ENCODE assay signal across 1 cellular context in genomic region chr9:94912700-94913249, GRCh38.
TF ChIP-seq lines count a peak whose summit lies in the region.

No MANE protein-coding gene starts in this region.

TF ChIP-seq in SK-N-SH, 30 proteins besides CTCF, POLR2A, EP300 and RAD21 (continued from another document):
- TF ChIP-seq, protein P1, sequence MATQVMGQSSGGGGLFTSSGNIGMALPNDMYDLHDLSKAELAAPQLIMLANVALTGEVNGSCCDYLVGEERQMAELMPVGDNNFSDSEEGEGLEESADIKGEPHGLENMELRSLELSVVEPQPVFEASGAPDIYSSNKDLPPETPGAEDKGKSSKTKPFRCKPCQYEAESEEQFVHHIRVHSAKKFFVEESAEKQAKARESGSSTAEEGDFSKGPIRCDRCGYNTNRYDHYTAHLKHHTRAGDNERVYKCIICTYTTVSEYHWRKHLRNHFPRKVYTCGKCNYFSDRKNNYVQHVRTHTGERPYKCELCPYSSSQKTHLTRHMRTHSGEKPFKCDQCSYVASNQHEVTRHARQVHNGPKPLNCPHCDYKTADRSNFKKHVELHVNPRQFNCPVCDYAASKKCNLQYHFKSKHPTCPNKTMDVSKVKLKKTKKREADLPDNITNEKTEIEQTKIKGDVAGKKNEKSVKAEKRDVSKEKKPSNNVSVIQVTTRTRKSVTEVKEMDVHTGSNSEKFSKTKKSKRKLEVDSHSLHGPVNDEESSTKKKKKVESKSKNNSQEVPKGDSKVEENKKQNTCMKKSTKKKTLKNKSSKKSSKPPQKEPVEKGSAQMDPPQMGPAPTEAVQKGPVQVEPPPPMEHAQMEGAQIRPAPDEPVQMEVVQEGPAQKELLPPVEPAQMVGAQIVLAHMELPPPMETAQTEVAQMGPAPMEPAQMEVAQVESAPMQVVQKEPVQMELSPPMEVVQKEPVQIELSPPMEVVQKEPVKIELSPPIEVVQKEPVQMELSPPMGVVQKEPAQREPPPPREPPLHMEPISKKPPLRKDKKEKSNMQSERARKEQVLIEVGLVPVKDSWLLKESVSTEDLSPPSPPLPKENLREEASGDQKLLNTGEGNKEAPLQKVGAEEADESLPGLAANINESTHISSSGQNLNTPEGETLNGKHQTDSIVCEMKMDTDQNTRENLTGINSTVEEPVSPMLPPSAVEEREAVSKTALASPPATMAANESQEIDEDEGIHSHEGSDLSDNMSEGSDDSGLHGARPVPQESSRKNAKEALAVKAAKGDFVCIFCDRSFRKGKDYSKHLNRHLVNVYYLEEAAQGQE (IDR thresholded peaks at IDR 0.05; ENCODE audit: low read depth, low read length) = 0 out of 2 replicates have a peak, but pooled peaks have one; percentile 47
- no peak for TF ChIP-seq NRF1 (IDR thresholded peaks at IDR 0.05; ENCODE audit: low read depth, low read length)
- peak; percentile 51; the same call in 1 of the 2 replicates for TF ChIP-seq SIN3A (IDR thresholded peaks at IDR 0.05; ENCODE audit: borderline replicate concordance, low read depth, low read length)
- TF ChIP-seq EZH2phosphoT487 (IDR thresholded peaks at IDR 0.05; ENCODE audit: borderline replicate concordance, low read depth) = no peak
- peak; percentile 79 for TF ChIP-seq FOSL2 (IDR thresholded peaks at IDR 0.05; ENCODE audit: borderline replicate concordance, low read depth)
- TF ChIP-seq TEAD4 (IDR thresholded peaks at IDR 0.05; ENCODE audit: borderline replicate concordance, insufficient read depth) = peak; percentile 92
- peak; percentile 59; the same call in 1 of the 2 replicates for TF ChIP-seq MEF2A (IDR thresholded peaks at IDR 0.05; ENCODE audit: borderline replicate concordance, low read depth)
- no peak for TF ChIP-seq IRF3 (IDR thresholded peaks at IDR 0.05; ENCODE audit: low read depth, low read length)
- no peak for TF ChIP-seq YY1 (IDR thresholded peaks at IDR 0.05; ENCODE audit: low read depth)
- TF ChIP-seq CHD2 (IDR thresholded peaks at IDR 0.05; ENCODE audit: low read length, partially characterized antibody) = no peak
- peak; percentile 89 for TF ChIP-seq JUND (IDR thresholded peaks at IDR 0.05)
- no peak for TF ChIP-seq TAF1 (IDR thresholded peaks at IDR 0.05; ENCODE audit: borderline replicate concordance, low read depth, low read length)
- TF ChIP-seq RFX5 (IDR thresholded peaks at IDR 0.05; ENCODE audit: low read length) = no peak
- TF ChIP-seq NFIC (IDR thresholded peaks at IDR 0.05; ENCODE audit: borderline replicate concordance) = peak; percentile 95
- no peak for TF ChIP-seq RCOR1 (IDR thresholded peaks at IDR 0.05; ENCODE audit: low read length)
- TF ChIP-seq, protein P2, sequence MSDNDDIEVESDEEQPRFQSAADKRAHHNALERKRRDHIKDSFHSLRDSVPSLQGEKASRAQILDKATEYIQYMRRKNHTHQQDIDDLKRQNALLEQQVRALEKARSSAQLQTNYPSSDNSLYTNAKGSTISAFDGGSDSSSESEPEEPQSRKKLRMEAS (IDR thresholded peaks at IDR 0.05; ENCODE audit: low read depth) = peak; percentile 62; the same call in 1 of the 2 replicates
- no peak for TF ChIP-seq FOXJ3 (CRISPR knock-in tag; IDR thresholded peaks at IDR 0.05)
- TF ChIP-seq, protein P3, sequence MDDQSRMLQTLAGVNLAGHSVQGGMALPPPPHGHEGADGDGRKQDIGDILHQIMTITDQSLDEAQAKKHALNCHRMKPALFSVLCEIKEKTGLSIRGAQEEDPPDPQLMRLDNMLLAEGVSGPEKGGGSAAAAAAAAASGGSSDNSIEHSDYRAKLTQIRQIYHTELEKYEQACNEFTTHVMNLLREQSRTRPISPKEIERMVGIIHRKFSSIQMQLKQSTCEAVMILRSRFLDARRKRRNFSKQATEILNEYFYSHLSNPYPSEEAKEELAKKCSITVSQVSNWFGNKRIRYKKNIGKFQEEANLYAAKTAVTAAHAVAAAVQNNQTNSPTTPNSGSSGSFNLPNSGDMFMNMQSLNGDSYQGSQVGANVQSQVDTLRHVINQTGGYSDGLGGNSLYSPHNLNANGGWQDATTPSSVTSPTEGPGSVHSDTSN (IDR thresholded peaks at IDR 0.05) = peak; percentile 77
TF ChIP-seq in SK-N-SH: peak in this region for 13.
